8 cellular contexts compared by ENCODE assay signal in genomic region chr17:13017623-13018462, GRCh38. TPM values are rescaled to one million over a fixed set of nuclear protein-coding genes. Genes with fewer than 3 reads are reported as not detected.
DNase-seq lines count a peak whose midpoint lies in the region; ATAC-seq and TF ChIP-seq lines count a peak whose summit lies in the region.

TSS of gene ELAC2 (minus strand) at chr17:13018027. CDS start at chr17:13017947, 80 bp downstream.

- H3K4me1 Mint-ChIP-seq in activated CD4-positive, alpha-beta T cell treated with anti-CD3 and anti-CD28 coated beads, Interleukin-2, amount 10 ng/mL, durations not matched to agents 24 days and 14 days: peaks cover 22% of the 10 kb centered on the region

- H3K4me3 ChIP-seq in BLaER1 treated with 17β-estradiol and CSF1 and Interleukin-3, amounts not matched to agents 10 nM and 100 nM: peak within 1 kb of the TSS; percentile 89 to 100 (median 94)
- peak within 1 kb of the TSS; percentile 99 for H3K4me3 ChIP-seq in colonic mucosa

- peaks cover 41% of the 10 kb centered on the region for H3K36me3 Mint-ChIP-seq in activated CD4-positive, alpha-beta T cell treated with anti-CD3 and anti-CD28 coated beads, Interleukin-2, amount 10 ng/mL, durations not matched to agents 24 days and 14 days (ENCODE audit: low read depth)

- H3K4me1 ChIP-seq in BLaER1 treated with 17β-estradiol and CSF1 and Interleukin-3, amounts not matched to agents 10 nM and 100 nM: peaks cover 19 to 46% (median 40%) of the 10 kb centered on the region in 10 experiments
- peaks cover 4% of the 10 kb centered on the region for H3K4me1 ChIP-seq in colonic mucosa

- H3K27ac ChIP-seq in BLaER1 treated with 17β-estradiol and CSF1 and Interleukin-3, amounts not matched to agents 10 nM and 100 nM: peak within 1 kb of the TSS; percentile 72 to 88 (median 85)
- peak within 1 kb of the TSS; percentile 93 for H3K27ac ChIP-seq in colonic mucosa

- no peaks in the 10 kb centered on the region for H3K27me3 Mint-ChIP-seq in activated CD4-positive, alpha-beta T cell treated with anti-CD3 and anti-CD28 coated beads, Interleukin-2, amount 10 ng/mL, durations not matched to agents 24 days and 14 days

- no peak for TF ChIP-seq CTCF in colonic mucosa (IDR thresholded peaks at IDR 0.05)

- H3K36me3 ChIP-seq in BLaER1 treated with 17β-estradiol and CSF1 and Interleukin-3, amounts not matched to agents 10 nM and 100 nM: peaks cover 35 to 40% (median 38%) of the 10 kb centered on the region in 11 experiments
- H3K36me3 ChIP-seq in colonic mucosa: no peaks in the 10 kb centered on the region

- peak; percentile 92 for DNase-seq in NCI-H526 treated with DMSO at 0.1 percent for 48 hours (lab: John Stamatoyannopoulos, UW)
- DNase-seq in activated CD4-positive, alpha-beta T cell treated with anti-CD3 and anti-CD28 coated beads, Interleukin-2, amount 10 ng/mL, durations not matched to agents 24 days and 14 days: peak; percentile 99
- DNase-seq in colonic mucosa: peak; percentile 98
- DNase-seq in kidney tubule cell (ENCODE audit: low spot score): peak; percentile 99
- DNase-seq in stimulated activated CD4-positive, alpha-beta T cell treated with anti-CD3 and anti-CD28 coated beads, Interleukin-1b, Interleukin-23, amount 100 ng/mL, for 24 hours (ENCODE audit: low read depth in 4 of 4, low spot score in 1 of 4): peak; percentile 87 to 97 (median 94)

- no peaks in the 10 kb centered on the region for H3K9me3 Mint-ChIP-seq in activated CD4-positive, alpha-beta T cell treated with anti-CD3 and anti-CD28 coated beads, Interleukin-2, amount 10 ng/mL, durations not matched to agents 24 days and 14 days

- peak within 1 kb of the TSS; percentile 84 to 92 (median 86) for H3K9ac ChIP-seq in BLaER1 treated with 17β-estradiol and CSF1 and Interleukin-3, amounts not matched to agents 10 nM and 100 nM
- H3K9ac ChIP-seq in colonic mucosa (ENCODE audit: low read depth in 2 of 2, low read length in 2 of 2): peak within 1 kb of the TSS; percentile 72 to 93

- peak within 1 kb of the TSS; percentile 80 to 97 (median 90) for H3K4me2 ChIP-seq in BLaER1 treated with 17β-estradiol and CSF1 and Interleukin-3, amounts not matched to agents 10 nM and 100 nM

- peak within 1 kb of the TSS; percentile 86 for H3K4me3 Mint-ChIP-seq in activated CD4-positive, alpha-beta T cell treated with anti-CD3 and anti-CD28 coated beads, Interleukin-2, amount 10 ng/mL, durations not matched to agents 24 days and 14 days

- peak; percentile 99 for ATAC-seq in GM19328 (IDR thresholded peaks at IDR 0.05; ENCODE audit: unreplicated experiment)
- ATAC-seq in HG03520 (IDR thresholded peaks at IDR 0.05; ENCODE audit: unreplicated experiment): peak; percentile 96

- peak within 1 kb of the TSS; percentile 91 for H3K27ac Mint-ChIP-seq in activated CD4-positive, alpha-beta T cell treated with anti-CD3 and anti-CD28 coated beads, Interleukin-2, amount 10 ng/mL, durations not matched to agents 24 days and 14 days

- H4K20me1 ChIP-seq in BLaER1 treated with 17β-estradiol and CSF1 and Interleukin-3, amounts not matched to agents 10 nM and 100 nM: peaks cover 0 to 32% (median 16%) of the 10 kb centered on the region in 11 experiments; a peak in 9 of 22 replicates

- intact Hi-C loops in activated CD4-positive, alpha-beta T cell treated with anti-CD3 and anti-CD28 coated beads, Interleukin-2, amount 10 ng/mL, durations not matched to agents 24 days and 14 days (cut with micrococcal nuclease): loop anchor here (1.0 kb wide), 1 partner anchor 1282 kb away; no protein-coding TSS in a partner anchor
- intact Hi-C loops in colonic mucosa (cut with DNase I): no loop called here

- H3K9me3 ChIP-seq in BLaER1 treated with 17β-estradiol and CSF1 and Interleukin-3, amounts not matched to agents 10 nM and 100 nM (replicated peaks in 1 of 11): no peaks in the 10 kb centered on the region
- H3K9me3 ChIP-seq in colonic mucosa: no peaks in the 10 kb centered on the region

- no peaks in the 10 kb centered on the region for H3K27me3 ChIP-seq in BLaER1 treated with 17β-estradiol and CSF1 and Interleukin-3, amounts not matched to agents 10 nM and 100 nM
- H3K27me3 ChIP-seq in colonic mucosa: no peaks in the 10 kb centered on the region

RNA-seq across cellular contexts. Expression of gene ELAC2, which starts in this region (rescaled TPM):
- 97.5 and 102 TPM in 2 replicates for total RNA-seq in activated CD4-positive, alpha-beta T cell treated with anti-CD3 and anti-CD28 coated beads, Interleukin-2, amount 10 ng/mL, durations not matched to agents 24 days and 14 days
- 10 to 100 TPM; 42.9 to 59.7 TPM for total RNA-seq in colonic mucosa

Comparison
In these comparisons a context has a peak if more than half of its experiments do, and no peak if none do; other contexts are left out.
1. Peak in every context shown above with its lines: DNase-seq, ATAC-seq, H3K4me3 ChIP-seq and H3K27ac ChIP-seq.